ENCODE assay signal across 1 cellular context in the genomic region with DNA sequence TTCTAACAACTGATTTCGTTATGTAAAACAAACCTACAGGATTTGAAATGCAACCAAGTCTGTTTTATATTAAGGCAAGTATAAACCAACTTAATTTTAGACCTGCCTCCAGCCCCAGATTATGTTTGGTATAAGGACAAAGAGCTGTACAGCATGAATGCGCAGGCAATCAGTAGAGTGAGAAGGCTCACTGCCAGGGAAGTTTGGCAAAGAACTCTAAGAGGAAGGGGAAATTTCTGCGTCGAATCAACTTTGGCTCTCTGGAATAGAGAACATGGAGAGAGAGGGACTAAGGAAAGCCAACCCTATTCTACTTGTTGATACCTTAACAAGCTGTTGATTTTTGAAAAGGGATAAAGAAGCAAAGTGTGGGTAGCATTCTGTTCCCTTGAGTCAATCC.
TF ChIP-seq lines count a peak whose summit lies in the region.

No MANE protein-coding gene starts in this region.

TF ChIP-seq in endothelial cell of umbilical vein, 7 proteins besides CTCF, POLR2A, EP300 and RAD21:
- TF ChIP-seq, protein P1, sequence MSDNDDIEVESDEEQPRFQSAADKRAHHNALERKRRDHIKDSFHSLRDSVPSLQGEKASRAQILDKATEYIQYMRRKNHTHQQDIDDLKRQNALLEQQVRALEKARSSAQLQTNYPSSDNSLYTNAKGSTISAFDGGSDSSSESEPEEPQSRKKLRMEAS (IDR thresholded peaks at IDR 0.05; ENCODE audit: insufficient read depth, insufficient read length) = no peak
- TF ChIP-seq MYC (IDR thresholded peaks at IDR 0.05; ENCODE audit: low read depth, low read length) = no peak
